Comparison of ENCODE assay signal across 20 cellular contexts in the genomic region with DNA sequence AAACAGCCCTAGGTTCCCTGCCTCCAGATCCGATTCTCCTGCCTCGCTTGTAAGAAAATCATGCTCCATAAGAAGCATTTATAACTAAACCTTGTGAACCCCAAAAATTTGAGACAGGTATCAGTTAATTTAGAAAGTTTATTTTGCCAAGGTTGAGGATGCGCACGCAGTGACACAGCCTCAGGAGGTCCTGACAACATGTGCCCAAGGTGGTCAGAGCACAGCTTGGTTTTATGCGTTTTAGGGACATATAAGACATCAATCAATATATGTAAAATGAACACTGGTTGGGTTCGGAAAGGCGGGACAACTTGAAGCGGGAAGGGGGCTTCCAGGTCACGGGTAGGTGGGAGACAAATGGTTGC. TPM values are rescaled to one million over a fixed set of nuclear protein-coding genes. Genes with fewer than 3 reads are reported as not detected.
DNase-seq lines count a peak whose midpoint lies in the region; ATAC-seq, FAIRE-seq and TF ChIP-seq lines count a peak whose summit lies in the region.
"Had no signal": no experiment of that assay in that cellular context is flagged by ENCODE, and none has a peak within 500 bp of the region (broad histone marks: within the 10 kb centered on the region; RNA-seq: fewer than 3 reads in every experiment).

No MANE protein-coding gene starts in this region.

- peak overlapping the region in 5 of 7 donors; percentile 2 to 75 (median 42) for H3K27ac Mint-ChIP-seq in CD14-positive monocyte
- no peak overlapping the region for H3K27ac Mint-ChIP-seq in activated CD8-positive, alpha-beta T cell treated with anti-CD3 and anti-CD28 coated beads for 36 hours
- H3K27ac Mint-ChIP-seq: activated B cell treated with CpG ODN at 0.5 μM for 24 hours had no signal

- intact Hi-C loops in CD14-positive monocyte (cut with micrococcal nuclease) = loop anchor here in 1 of 2 donors (10.0 kb wide), 1 partner anchor 56 kb away; no protein-coding TSS in a partner anchor
- intact Hi-C loops in activated CD8-positive, alpha-beta T cell treated with anti-CD3 and anti-CD28 coated beads for 36 hours (cut with micrococcal nuclease) = no loop called here
- intact Hi-C loops in kidney (cut with DNase I) = no loop called here

- no peak for TF ChIP-seq RAD21 in A549 (conservative IDR thresholded peaks at IDR 0.05 in 1 of 2, IDR thresholded peaks at IDR 0.05 in 1 of 2)

- peaks cover 8 to 37% (median 20%) of the 10 kb centered on the region in 7 donors for H3K9me3 Mint-ChIP-seq in CD14-positive monocyte
- peaks cover 14% of the 10 kb centered on the region for H3K9me3 Mint-ChIP-seq in activated CD8-positive, alpha-beta T cell treated with anti-CD3 and anti-CD28 coated beads for 36 hours

- WGBS in A549 (ENCODE audit: missing lambda C conversion rate) = 20% methylated on average over 9 of the region's 9 CpGs

- CTCF ChIA-PET in A549 (lab: Yijun Ruan, JAX) = interaction anchor here (1.1 kb wide), 1 partner anchor 386 kb away, joined by 3 read pairs; no protein-coding TSS in a partner anchor
- CTCF ChIA-PET in activated CD8-positive, alpha-beta T cell treated with anti-CD3 and anti-CD28 coated beads for 36 hours (lab: Charles Lee) = interaction anchor here (1.2 to 2.0 kb wide), 2 partner anchors 84 to 89 kb away, joined by 3 to 4 read pairs; no protein-coding TSS in a partner anchor

- H3K4me3 Mint-ChIP-seq in CD14-positive monocyte = peak overlapping the region; percentile 45 to 59
- peak overlapping the region; percentile 91 for H3K4me3 Mint-ChIP-seq in activated CD8-positive, alpha-beta T cell treated with anti-CD3 and anti-CD28 coated beads for 36 hours
- H3K4me3 Mint-ChIP-seq: activated B cell treated with CpG ODN at 0.5 μM for 24 hours had no signal

- FAIRE-seq in A549 (lab: Jason Lieb, UNC) = no peak
- FAIRE-seq in kidney (lab: Jason Lieb, UNC) = no peak
- FAIRE-seq: endometrium, H54, islet of Langerhans had no signal

- H3K9me3 ChIP-seq in A549 (peaks cover 7% of the 10 kb centered on the region), kidney (ENCODE audit: control insufficient read depth in 1 of 2, low read length in 2 of 2) (peaks cover 0 to 3% of the 10 kb centered on the region in 2 donors)

- peak overlapping the region; percentile 79 to 86 for H3K27ac ChIP-seq in A549
- H3K27ac ChIP-seq in kidney (ENCODE audit: low read depth in 2 of 2, low read length in 2 of 2) = no peak overlapping the region
- H3K27ac ChIP-seq: heart right ventricle had no signal

- H3K27me3 Mint-ChIP-seq in CD14-positive monocyte (ENCODE audit: low read depth in 3 of 3) = peaks cover 0 to 4% (median 3%) of the 10 kb centered on the region in 3 donors
- no peaks in the 10 kb centered on the region for H3K27me3 Mint-ChIP-seq in activated CD8-positive, alpha-beta T cell treated with anti-CD3 and anti-CD28 coated beads for 36 hours
- H3K27me3 Mint-ChIP-seq: activated B cell treated with CpG ODN at 0.5 μM for 24 hours had no signal

- ATAC-seq in A549 = no peak
- no peak for ATAC-seq in activated CD8-positive, alpha-beta T cell treated with anti-CD3 and anti-CD28 coated beads for 36 hours
- no peak for ATAC-seq in HG03135 (IDR thresholded peaks at IDR 0.05; ENCODE audit: unreplicated experiment)
- ATAC-seq: heart right ventricle had no signal

- H3K36me3 Mint-ChIP-seq in CD14-positive monocyte = peaks cover 6 to 12% of the 10 kb centered on the region in 2 donors
- peaks cover 45% of the 10 kb centered on the region for H3K36me3 Mint-ChIP-seq in activated CD8-positive, alpha-beta T cell treated with anti-CD3 and anti-CD28 coated beads for 36 hours (ENCODE audit: low read depth)

- no peaks in the 10 kb centered on the region for H3K36me3 ChIP-seq in kidney (ENCODE audit: control insufficient read depth in 1 of 2, insufficient read depth in 2 of 2, low read length in 2 of 2)
- H3K36me3 ChIP-seq: upper lobe of left lung had no signal

- H3K4me3 ChIP-seq in A549 (peak overlapping the region; percentile 55), kidney (ENCODE audit: low read length in 2 of 2) (peak overlapping the region; percentile 29 to 100)
- H3K4me3 ChIP-seq: lung had no signal

- no peak for DNase-seq in A549 (ENCODE audit: low read depth in 1 of 2, low spot score in 1 of 2)
- DNase-seq in CD14-positive monocyte (ENCODE audit: low spot score) = no peak
- DNase-seq in activated CD8-positive, alpha-beta T cell treated with anti-CD3 and anti-CD28 coated beads for 36 hours = no peak
- DNase-seq in kidney = no peak
- no peak for DNase-seq in NCI-H345 treated with DMSO at 0.1 percent for 48 hours (lab: John Stamatoyannopoulos, UW; ENCODE audit: unreplicated experiment)
- no peak for DNase-seq in DMS79 treated with DMSO at 0.1 percent for 48 hours (lab: John Stamatoyannopoulos, UW)
- DNase-seq in NCI-H524 treated with DMSO at 0.1 percent for 48 hours (lab: John Stamatoyannopoulos, UW) = no peak
- DNase-seq: activated B cell treated with CpG ODN at 0.5 μM for 24 hours; activated naive CD4-positive, alpha-beta T cell treated with Interleukin-2 at 50 U/mL for 16 hours; heart right ventricle; NCI-H1417; NCI-H69; SHP77 treated with DMSO at 0.1 percent for 48 hours; stimulated activated naive CD4-positive, alpha-beta T cell; upper lobe of left lung had no signal

- no peak overlapping the region for H3K9ac ChIP-seq in kidney (ENCODE audit: low read length in 2 of 2)

- POLR2A ChIA-PET in A549 (lab: Yijun Ruan, JAX) = interaction anchor here (0.5 to 1.2 kb wide), 5 partner anchors 10 to 87 kb away, joined by 3 to 6 read pairs (median 4); partner anchors contain the start of gene KIAA0319
- POLR2A ChIA-PET in activated CD8-positive, alpha-beta T cell treated with anti-CD3 and anti-CD28 coated beads for 36 hours (lab: Charles Lee) = no interaction called here

- H3K4me1 ChIP-seq in A549 (peaks cover 21% of the 10 kb centered on the region), kidney (ENCODE audit: control insufficient read depth in 1 of 2, insufficient read depth in 1 of 2, low read depth in 1 of 2, low read length in 2 of 2) (peaks cover 15 to 19% of the 10 kb centered on the region in 2 donors)

- TF ChIP-seq EP300 in A549 (IDR thresholded peaks at IDR 0.05) = no peak

- TF ChIP-seq POLR2A in A549 (IDR thresholded peaks at IDR 0.05; ENCODE audit: low read length) = no peak

- no peak for TF ChIP-seq CTCF in A549 (IDR thresholded peaks at IDR 0.05)
- TF ChIP-seq CTCF in CD14-positive monocyte (IDR thresholded peaks at IDR 0.05) = no peak
- TF ChIP-seq CTCF in activated CD8-positive, alpha-beta T cell treated with anti-CD3 and anti-CD28 coated beads for 36 hours (IDR thresholded peaks at IDR 0.05) = no peak
- no peak for TF ChIP-seq CTCF in kidney (IDR thresholded peaks at IDR 0.05; ENCODE audit: borderline replicate concordance, extremely low read depth, insufficient read depth)

- peak overlapping the region; percentile 90 for H3K4me2 ChIP-seq in A549

- peaks cover 37% of the 10 kb centered on the region for H3K4me1 Mint-ChIP-seq in CD14-positive monocyte
- peaks cover 26% of the 10 kb centered on the region for H3K4me1 Mint-ChIP-seq in activated CD8-positive, alpha-beta T cell treated with anti-CD3 and anti-CD28 coated beads for 36 hours (ENCODE audit: low read depth)

TF ChIP-seq in A549, 52 proteins besides CTCF, POLR2A, EP300 and RAD21 (continues in another document):
- no peak for TF ChIP-seq CEBPB (IDR thresholded peaks at IDR 0.05)
- TF ChIP-seq FOXS1 (CRISPR knock-in tag; IDR thresholded peaks at IDR 0.05) = no peak
- no peak for TF ChIP-seq MYC (IDR thresholded peaks at IDR 0.05; ENCODE audit: borderline replicate concordance, low read length)
- TF ChIP-seq KDM5A (IDR thresholded peaks at IDR 0.05) = no peak

RNA-seq across cellular contexts. Expression of gene ACOT13, which starts 2.1 kb away (rescaled TPM):
- polyA plus RNA-seq in A549 (2011; rRNA removed) (77.7 and 87.7 TPM in 2 replicates), A549 (2017; fragmentation: RNase III; extraction: RNeasy Plus Mini Kit Qiagen cat#74134 plus additional on column Dnase treatment) (22.6 to 24.5 TPM (median 22.9 TPM) in 3 replicates), CD14-positive monocyte (10 to 100 TPM; 14.5 to 20.1 TPM), kidney (ENCODE audit: insufficient read depth, low read depth, low replicate concordance) (109 TPM)
- polyA plus RNA-seq in A549 (2012; cell fraction: cytosol; rRNA removed) = 20.8 and 27.1 TPM in 2 replicates
- polyA plus RNA-seq in A549 (2012; cell fraction: nucleus; rRNA removed) = 5.0 and 6.6 TPM in 2 replicates
- 6.9 and 9.0 TPM in 2 replicates for polyA minus RNA-seq in A549 (2011; rRNA and poly(A)+ RNA removed)
- 10 to 100 TPM; 28.9 to 33.6 TPM for total RNA-seq in activated CD8-positive, alpha-beta T cell treated with anti-CD3 and anti-CD28 coated beads for 36 hours
- total RNA-seq in kidney = 15.3 TPM

RNA-seq across cellular contexts. Expression of gene TDP2, which starts 2.3 kb away (rescaled TPM):
- 69.7 and 91.7 TPM in 2 replicates for polyA plus RNA-seq in A549 (2011; rRNA removed)
- polyA plus RNA-seq in A549 (2012; cell fraction: cytosol; rRNA removed) = 26.4 and 30.0 TPM in 2 replicates
- 13.2 and 24.3 TPM in 2 replicates for polyA plus RNA-seq in A549 (2012; cell fraction: nucleus; rRNA removed)
- polyA plus RNA-seq in A549 (2017; fragmentation: RNase III; extraction: RNeasy Plus Mini Kit Qiagen cat#74134 plus additional on column Dnase treatment) = 42.7 to 52.6 TPM (median 43.2 TPM) in 3 replicates
- 22.2 and 31.2 TPM in 2 replicates for polyA minus RNA-seq in A549 (2011; rRNA and poly(A)+ RNA removed)
- polyA plus RNA-seq in CD14-positive monocyte = 10 to 100 TPM; 21.8 to 24.2 TPM
- total RNA-seq in activated CD8-positive, alpha-beta T cell treated with anti-CD3 and anti-CD28 coated beads for 36 hours = 10 to 100 TPM; 37.4 to 39.8 TPM
- total RNA-seq in kidney = 33.0 TPM
- 82.9 TPM for polyA plus RNA-seq in kidney (ENCODE audit: insufficient read depth, low read depth, low replicate concordance)

RNA-seq across cellular contexts. Expression of gene KIAA0319, which starts 23.0 kb away (rescaled TPM):
- polyA plus RNA-seq in A549 (2011; rRNA removed) (5.2 and 5.9 TPM in 2 replicates), A549 (2017; fragmentation: RNase III; extraction: RNeasy Plus Mini Kit Qiagen cat#74134 plus additional on column Dnase treatment) (1.7 to 2.4 TPM (median 2.4 TPM) in 3 replicates), CD14-positive monocyte (not detected), kidney (ENCODE audit: insufficient read depth, low read depth, low replicate concordance) (0.11 TPM)
- 2.0 and 2.1 TPM in 2 replicates for polyA plus RNA-seq in A549 (2012; cell fraction: cytosol; rRNA removed)
- 4.9 and 6.3 TPM in 2 replicates for polyA plus RNA-seq in A549 (2012; cell fraction: nucleus; rRNA removed)
- 5.8 and 6.4 TPM in 2 replicates for polyA minus RNA-seq in A549 (2011; rRNA and poly(A)+ RNA removed)
- under 1 TPM in 1 of 2 experiments, not detected in 1; 0.05 TPM for total RNA-seq in activated CD8-positive, alpha-beta T cell treated with anti-CD3 and anti-CD28 coated beads for 36 hours
- 0.16 TPM for total RNA-seq in kidney
- polyA plus RNA-seq: heart right ventricle had no signal

RNA-seq across cellular contexts. Expression of gene C6orf62, which starts 50.0 kb away (rescaled TPM):
- 67.5 and 73.4 TPM in 2 replicates for polyA plus RNA-seq in A549 (2011; rRNA removed)
- polyA plus RNA-seq in A549 (2012; cell fraction: cytosol; rRNA removed) = 17.7 and 20.3 TPM in 2 replicates
- 10.0 and 13.6 TPM in 2 replicates for polyA plus RNA-seq in A549 (2012; cell fraction: nucleus; rRNA removed)
- 66.3 to 75.5 TPM (median 66.6 TPM) in 3 replicates for polyA plus RNA-seq in A549 (2017; fragmentation: RNase III; extraction: RNeasy Plus Mini Kit Qiagen cat#74134 plus additional on column Dnase treatment)
- 48.1 and 51.3 TPM in 2 replicates for polyA minus RNA-seq in A549 (2011; rRNA and poly(A)+ RNA removed)
- polyA plus RNA-seq in CD14-positive monocyte = 10 to 100 TPM; 55.4 to 78.8 TPM
- total RNA-seq in activated CD8-positive, alpha-beta T cell treated with anti-CD3 and anti-CD28 coated beads for 36 hours = 100 to 1,000 TPM; 103 to 106 TPM
- total RNA-seq in kidney = 114 TPM
- 55.8 TPM for polyA plus RNA-seq in kidney (ENCODE audit: insufficient read depth, low read depth, low replicate concordance)

Comparison
In these comparisons a context has a peak if more than half of its experiments do, and no peak if none do; other contexts are left out.
1. H3K27ac ChIP-seq: peak in A549 (2 of 2); none in kidney (0 of 2).